8 cellular contexts compared by ENCODE assay signal in genomic region chr1:8026976-8027747, GRCh38. TPM values are rescaled to one million over a fixed set of nuclear protein-coding genes. Genes with fewer than 3 reads are reported as not detected.
DNase-seq lines count a peak whose midpoint lies in the region; ATAC-seq and TF ChIP-seq lines count a peak whose summit lies in the region.

No MANE protein-coding gene starts in this region.

- peak overlapping the region; percentile 77 for H3K4me3 Mint-ChIP-seq in natural killer cell

- peak overlapping the region; percentile 96 for H3K27ac ChIP-seq in epithelial cell of prostate

- H3K9me3 Mint-ChIP-seq in natural killer cell, result no peaks in the 10 kb centered on the region

- H3K27me3 ChIP-seq in NT2/D1 (ENCODE audit: insufficient read depth, insufficient read length), result peaks cover 5% of the 10 kb centered on the region

- peaks cover 11 to 17% of the 10 kb centered on the region in 2 donors for H3K4me1 Mint-ChIP-seq in natural killer cell

- no peak for TF ChIP-seq CTCF in natural killer cell (IDR thresholded peaks at IDR 0.05)

- peak overlapping the region; percentile 94 for H3K9ac ChIP-seq in NT2/D1 (ENCODE audit: insufficient read length, low read depth)

- peak overlapping the region; percentile 86 for H3K4me3 ChIP-seq in NT2/D1 (ENCODE audit: insufficient read length, low read depth)

- intact Hi-C loops in natural killer cell (cut with micrococcal nuclease), result loop anchor here (2.0 kb wide), 2 partner anchors 126 to 290 kb away; no protein-coding TSS in a partner anchor

- peak overlapping the region; percentile 30 to 80 for H3K27ac Mint-ChIP-seq in natural killer cell

- no peak for ATAC-seq in natural killer cell
- ATAC-seq in GM18867 (IDR thresholded peaks at IDR 0.05; ENCODE audit: unreplicated experiment), result no peak

- H3K27me3 Mint-ChIP-seq in natural killer cell (ENCODE audit: low read depth in 2 of 2), result peaks cover 18 to 20% of the 10 kb centered on the region in 2 donors

- DNase-seq in AG08396 (ENCODE audit: low spot score) (peak; percentile 42), NT2/D1 (ENCODE audit: low read depth, low spot score) (no peak), epithelial cell of prostate (ENCODE audit: low read depth, low spot score) (no peak), natural killer cell (no peak), NCI-H1930 (lab: John Stamatoyannopoulos, UW) (no peak), 8988T (no peak)
- no peak for DNase-seq in stimulated activated CD8-positive, alpha-beta memory T cell treated with anti-CD3 and anti-CD28 coated beads, Interleukin-4, amount 100 ng/mL, for 48 hours

- peaks cover 4% of the 10 kb centered on the region for H3K4me1 ChIP-seq in NT2/D1 (ENCODE audit: insufficient read depth, insufficient read length)

- H3K36me3 ChIP-seq in NT2/D1 (ENCODE audit: insufficient read depth, insufficient read length, low read length), result no peaks in the 10 kb centered on the region

- H3K36me3 Mint-ChIP-seq in natural killer cell, result no peaks in the 10 kb centered on the region

- no peaks in the 10 kb centered on the region for H3K9me3 ChIP-seq in NT2/D1 (ENCODE audit: insufficient read depth, low read length)

RNA-seq across cellular contexts. Expression of gene ERRFI1, which starts 1.1 kb away (rescaled TPM):
- 1 to 10 TPM; 2.9 to 4.9 (median 4.0) TPM for total RNA-seq in natural killer cell
